8 cellular contexts compared by ENCODE assay signal in genomic region chr3:57983734-57984518, GRCh38. TPM values are rescaled to one million over a fixed set of nuclear protein-coding genes. Genes with fewer than 3 reads are reported as not detected.
DNase-seq lines count a peak whose midpoint lies in the region; ATAC-seq, FAIRE-seq and TF ChIP-seq lines count a peak whose summit lies in the region.

No MANE protein-coding gene starts in this region.

- intact Hi-C loops in A673 (cut with micrococcal nuclease; ENCODE audit: unreplicated experiment): no loop called here

- H3K4me3 ChIP-seq in A673 (ENCODE audit: low read depth, low read length, poor library complexity, severe bottlenecking) (no peak overlapping the region), Peyer's patch (no peak overlapping the region), keratinocyte (ENCODE audit: control insufficient read depth in 2 of 3, extremely low read depth in 1 of 3, insufficient read depth in 2 of 3, low read depth in 1 of 3, low read length in 3 of 3) (no peak overlapping the region)

- H3K36me3 ChIP-seq in A673 (ENCODE audit: insufficient read depth, low read length, poor library complexity, severe bottlenecking) (no peaks in the 10 kb centered on the region), Peyer's patch (no peaks in the 10 kb centered on the region), keratinocyte (ENCODE audit: control insufficient read depth in 2 of 2, extremely low read depth in 1 of 2, insufficient read depth in 2 of 2, low read length in 2 of 2) (no peaks in the 10 kb centered on the region)

- dilution Hi-C loops in keratinocyte (cut with MboI; ENCODE audit: extremely low pct_ligation_motif_present, low sequenced_read_pairs): no loop called here

- in situ Hi-C loops in GM18951 (cut with MboI; ENCODE audit: low sequenced_read_pairs, unreplicated experiment): no loop called here

- BruUV-seq in A673 (replicated peaks; lab: Mats Ljungman, UMichigan): no TSS peak

- H3K4me1 ChIP-seq in A673 (ENCODE audit: insufficient read depth, low read length, poor library complexity, severe bottlenecking): no peaks in the 10 kb centered on the region
- peaks cover 0 to 24% (median 7%) of the 10 kb centered on the region in 4 donors for H3K4me1 ChIP-seq in Peyer's patch
- peaks cover 47% of the 10 kb centered on the region for H3K4me1 ChIP-seq in keratinocyte (ENCODE audit: control insufficient read depth, extremely low read depth, insufficient read depth, low read length)

- H3K27me3 ChIP-seq in A673 (replicated peaks; ENCODE audit: insufficient read depth, low read depth, low read length, poor library complexity): no peaks in the 10 kb centered on the region
- no peaks in the 10 kb centered on the region for H3K27me3 ChIP-seq in Peyer's patch
- no peaks in the 10 kb centered on the region for H3K27me3 ChIP-seq in keratinocyte (ENCODE audit: control insufficient read depth, extremely low read depth, insufficient read depth, low read length)

- peak overlapping the region; percentile 78 for H3K4me2 ChIP-seq in keratinocyte (ENCODE audit: control insufficient read depth, extremely low read depth, insufficient read depth, low read depth, low read length)

- H3K27ac ChIP-seq in A673 (ENCODE audit: low read depth, low read length, poor library complexity, severe bottlenecking) (no peak overlapping the region), Peyer's patch (peak overlapping the region; percentile 55 to 77 (median 65)), keratinocyte (ENCODE audit: control insufficient read depth, insufficient read depth, low read length) (peak overlapping the region; percentile 47)

- POLR2A ChIA-PET in A673 (lab: Charles Lee; ENCODE audit: low non-redundant PET): no interaction called here

- H3K79me2 ChIP-seq in keratinocyte (ENCODE audit: control insufficient read depth, insufficient read depth, low read length): no peaks in the 10 kb centered on the region

- CTCF ChIA-PET in A673 (lab: Charles Lee): no interaction called here

- FAIRE-seq in keratinocyte (lab: Jason Lieb, UNC): peak; percentile 99

- H3K9me3 ChIP-seq in A673 (ENCODE audit: low read depth, low read length, poor library complexity, severe bottlenecking): no peaks in the 10 kb centered on the region
- H3K9me3 ChIP-seq in Peyer's patch: no peaks in the 10 kb centered on the region
- no peaks in the 10 kb centered on the region for H3K9me3 ChIP-seq in keratinocyte (ENCODE audit: control insufficient read depth, low read depth, low read length)

- peak; percentile 97 for ATAC-seq in HG03135 (IDR thresholded peaks at IDR 0.05; ENCODE audit: unreplicated experiment)

- peak overlapping the region; percentile 20 for H3K9ac ChIP-seq in keratinocyte (ENCODE audit: control insufficient read depth, extremely low read depth, insufficient read depth, low read length)

- no peaks in the 10 kb centered on the region for H4K20me1 ChIP-seq in keratinocyte (ENCODE audit: control insufficient read depth, extremely low read depth, insufficient read depth, low read length)

- H2AFZ ChIP-seq in keratinocyte (ENCODE audit: control insufficient read depth, low read length): no peak overlapping the region

- TF ChIP-seq POLR2A in GM18951 (IDR thresholded peaks at IDR 0.05; ENCODE audit: extremely low read depth, insufficient read depth, insufficient read length) (peak; percentile 30), Peyer's patch (IDR thresholded peaks at IDR 0.05) (peak in 1 of 2 donors; percentile 35)

- DNase-seq in A673 (ENCODE audit: low spot score) (peak; percentile 54), Peyer's patch (peak; percentile 57 to 91 (median 76)), keratinocyte (ENCODE audit: low read depth, low spot score) (no peak), NCI-H1436 (lab: John Stamatoyannopoulos, UW) (no peak)
- peak; percentile 48 for DNase-seq in activated naive CD4-positive, alpha-beta T cell treated with anti-CD3 and anti-CD28 coated beads, Interleukin-2, amount 50 U/mL, for 16 hours
- DNase-seq in stimulated activated CD4-positive, alpha-beta T cell treated with anti-CD3 and anti-CD28 coated beads, TNF-alpha, amount 100 ng/mL, for 1 hour (ENCODE audit: low read depth in 3 of 3, low spot score in 1 of 3): peak in 2 of 3 donors; percentile 12 to 15

- H3K9me1 ChIP-seq in keratinocyte (ENCODE audit: control insufficient read depth, extremely low read depth, insufficient read depth, low read length): no peaks in the 10 kb centered on the region

- TF ChIP-seq CTCF in A673 (conservative IDR thresholded peaks at IDR 0.05; ENCODE audit: low read depth, low read length) (no peak), Peyer's patch (IDR thresholded peaks at IDR 0.05) (no peak), keratinocyte (optimal IDR thresholded peaks at IDR 0.05 in 1 of 3, IDR thresholded peaks at IDR 0.05 in 1 of 3, conservative IDR thresholded peaks at IDR 0.05 in 1 of 3; ENCODE audit: extremely low read depth in 1 of 3, insufficient read depth in 2 of 3, low read length in 3 of 3) (no peak)

RNA-seq across cellular contexts. Expression of gene FLNB, which starts 24.3 kb away (rescaled TPM):
- total RNA-seq in A673 (2021) (41.2 and 43.7 TPM in 2 replicates), Peyer's patch (100 to 1,000 TPM; 116 to 533 (median 439) TPM)
- 271 to 566 TPM (median 289 TPM) in 3 replicates for polyA plus RNA-seq in keratinocyte
- polyA plus RNA-seq in keratinocyte (2011; ENCODE audit: low read depth): 139 TPM
- polyA plus RNA-seq in keratinocyte (2011; cell fraction: cytosol; rRNA removed): 224 and 242 TPM in 2 replicates
- 1,762 and 1,792 TPM in 2 replicates for polyA plus RNA-seq in keratinocyte (2011; cell fraction: nucleus; rRNA removed)
- 243 and 645 TPM in 2 replicates for polyA plus RNA-seq in keratinocyte (2012; ENCODE audit: low replicate concordance)
- polyA minus RNA-seq in keratinocyte: 1,184 to 1,540 TPM (median 1,356 TPM) in 3 replicates
- polyA minus RNA-seq in keratinocyte (2011; cell fraction: cytosol; rRNA and poly(A)+ RNA removed): 873 TPM
- polyA minus RNA-seq in keratinocyte (2011; cell fraction: nucleus; rRNA and poly(A)+ RNA removed): 2,395 and 3,178 TPM in 2 replicates

Comparison
In these comparisons a context has a peak if more than half of its experiments do, and no peak if none do; other contexts are left out.
1. DNase-seq: peak in A673 (single experiment), Peyer's patch (3 of 3), activated naive CD4-positive, alpha-beta T cell treated with anti-CD3 and anti-CD28 coated beads, Interleukin-2, amount 50 U/mL, for 16 hours (single experiment) and stimulated activated CD4-positive, alpha-beta T cell treated with anti-CD3 and anti-CD28 coated beads, TNF-alpha, amount 100 ng/mL, for 1 hour (2 of 3); none in keratinocyte (single experiment) and NCI-H1436 (single experiment).